ENCODE assay signal across 1 cellular context in the genomic region with DNA sequence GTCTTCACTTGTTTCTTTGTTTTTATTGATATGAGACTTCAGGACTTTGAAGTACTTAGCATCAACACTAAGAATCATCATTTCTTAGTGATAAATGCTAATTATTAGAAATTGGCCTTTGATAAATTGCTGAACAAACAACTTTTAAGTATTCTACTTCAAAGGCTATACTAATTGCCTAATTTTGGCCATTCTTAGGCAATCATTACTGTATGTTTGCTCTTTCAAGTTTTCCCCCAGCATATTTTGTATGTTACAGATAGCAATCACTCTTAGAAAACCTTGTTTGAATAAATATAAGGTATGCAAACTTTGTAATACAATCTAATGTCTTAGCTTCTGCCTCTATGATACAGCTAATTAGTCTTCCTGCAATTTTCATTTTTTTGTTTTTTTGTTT.
TF ChIP-seq lines count a peak whose summit lies in the region.

No MANE protein-coding gene starts in this region.

TF ChIP-seq in HepG2, 621 proteins besides CTCF, POLR2A, EP300 and RAD21 (continued from another document and continues in another):
- TF ChIP-seq, protein P1, sequence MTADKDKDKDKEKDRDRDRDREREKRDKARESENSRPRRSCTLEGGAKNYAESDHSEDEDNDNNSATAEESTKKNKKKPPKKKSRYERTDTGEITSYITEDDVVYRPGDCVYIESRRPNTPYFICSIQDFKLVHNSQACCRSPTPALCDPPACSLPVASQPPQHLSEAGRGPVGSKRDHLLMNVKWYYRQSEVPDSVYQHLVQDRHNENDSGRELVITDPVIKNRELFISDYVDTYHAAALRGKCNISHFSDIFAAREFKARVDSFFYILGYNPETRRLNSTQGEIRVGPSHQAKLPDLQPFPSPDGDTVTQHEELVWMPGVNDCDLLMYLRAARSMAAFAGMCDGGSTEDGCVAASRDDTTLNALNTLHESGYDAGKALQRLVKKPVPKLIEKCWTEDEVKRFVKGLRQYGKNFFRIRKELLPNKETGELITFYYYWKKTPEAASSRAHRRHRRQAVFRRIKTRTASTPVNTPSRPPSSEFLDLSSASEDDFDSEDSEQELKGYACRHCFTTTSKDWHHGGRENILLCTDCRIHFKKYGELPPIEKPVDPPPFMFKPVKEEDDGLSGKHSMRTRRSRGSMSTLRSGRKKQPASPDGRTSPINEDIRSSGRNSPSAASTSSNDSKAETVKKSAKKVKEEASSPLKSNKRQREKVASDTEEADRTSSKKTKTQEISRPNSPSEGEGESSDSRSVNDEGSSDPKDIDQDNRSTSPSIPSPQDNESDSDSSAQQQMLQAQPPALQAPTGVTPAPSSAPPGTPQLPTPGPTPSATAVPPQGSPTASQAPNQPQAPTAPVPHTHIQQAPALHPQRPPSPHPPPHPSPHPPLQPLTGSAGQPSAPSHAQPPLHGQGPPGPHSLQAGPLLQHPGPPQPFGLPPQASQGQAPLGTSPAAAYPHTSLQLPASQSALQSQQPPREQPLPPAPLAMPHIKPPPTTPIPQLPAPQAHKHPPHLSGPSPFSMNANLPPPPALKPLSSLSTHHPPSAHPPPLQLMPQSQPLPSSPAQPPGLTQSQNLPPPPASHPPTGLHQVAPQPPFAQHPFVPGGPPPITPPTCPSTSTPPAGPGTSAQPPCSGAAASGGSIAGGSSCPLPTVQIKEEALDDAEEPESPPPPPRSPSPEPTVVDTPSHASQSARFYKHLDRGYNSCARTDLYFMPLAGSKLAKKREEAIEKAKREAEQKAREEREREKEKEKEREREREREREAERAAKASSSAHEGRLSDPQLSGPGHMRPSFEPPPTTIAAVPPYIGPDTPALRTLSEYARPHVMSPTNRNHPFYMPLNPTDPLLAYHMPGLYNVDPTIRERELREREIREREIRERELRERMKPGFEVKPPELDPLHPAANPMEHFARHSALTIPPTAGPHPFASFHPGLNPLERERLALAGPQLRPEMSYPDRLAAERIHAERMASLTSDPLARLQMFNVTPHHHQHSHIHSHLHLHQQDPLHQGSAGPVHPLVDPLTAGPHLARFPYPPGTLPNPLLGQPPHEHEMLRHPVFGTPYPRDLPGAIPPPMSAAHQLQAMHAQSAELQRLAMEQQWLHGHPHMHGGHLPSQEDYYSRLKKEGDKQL (CRISPR knock-in tag; IDR thresholded peaks at IDR 0.05; ENCODE audit: low read depth) = peak; percentile 54; the same call in 1 of the 2 replicates
- peak; percentile 32; the same call in 1 of the 2 replicates for TF ChIP-seq TARDBP (CRISPR knock-in tag; IDR thresholded peaks at IDR 0.05)
- peak; percentile 77 for TF ChIP-seq BCL6 (CRISPR knock-in tag; IDR thresholded peaks at IDR 0.05)
- TF ChIP-seq, protein P2, sequence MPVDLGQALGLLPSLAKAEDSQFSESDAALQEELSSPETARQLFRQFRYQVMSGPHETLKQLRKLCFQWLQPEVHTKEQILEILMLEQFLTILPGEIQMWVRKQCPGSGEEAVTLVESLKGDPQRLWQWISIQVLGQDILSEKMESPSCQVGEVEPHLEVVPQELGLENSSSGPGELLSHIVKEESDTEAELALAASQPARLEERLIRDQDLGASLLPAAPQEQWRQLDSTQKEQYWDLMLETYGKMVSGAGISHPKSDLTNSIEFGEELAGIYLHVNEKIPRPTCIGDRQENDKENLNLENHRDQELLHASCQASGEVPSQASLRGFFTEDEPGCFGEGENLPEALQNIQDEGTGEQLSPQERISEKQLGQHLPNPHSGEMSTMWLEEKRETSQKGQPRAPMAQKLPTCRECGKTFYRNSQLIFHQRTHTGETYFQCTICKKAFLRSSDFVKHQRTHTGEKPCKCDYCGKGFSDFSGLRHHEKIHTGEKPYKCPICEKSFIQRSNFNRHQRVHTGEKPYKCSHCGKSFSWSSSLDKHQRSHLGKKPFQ (CRISPR knock-in tag; IDR thresholded peaks at IDR 0.05; ENCODE audit: insufficient replicate concordance) = no peak
- TF ChIP-seq ZBTB8A (CRISPR knock-in tag; IDR thresholded peaks at IDR 0.05; ENCODE audit: borderline replicate concordance, low read depth) = no peak
- TF ChIP-seq HOXA5 (CRISPR knock-in tag; IDR thresholded peaks at IDR 0.05) = peak; percentile 58; the same call in 1 of the 2 replicates
- TF ChIP-seq SMAD1 (CRISPR knock-in tag; IDR thresholded peaks at IDR 0.05; ENCODE audit: borderline replicate concordance, low read depth) = no peak
- peak; percentile 63; the same call in 1 of the 2 replicates for TF ChIP-seq SIX1 (CRISPR knock-in tag; IDR thresholded peaks at IDR 0.05; ENCODE audit: borderline replicate concordance)
- TF ChIP-seq CEBPB (IDR thresholded peaks at IDR 0.05; ENCODE audit: borderline replicate concordance, low read depth, low read length) = peak; percentile 99
- TF ChIP-seq, protein P3, sequence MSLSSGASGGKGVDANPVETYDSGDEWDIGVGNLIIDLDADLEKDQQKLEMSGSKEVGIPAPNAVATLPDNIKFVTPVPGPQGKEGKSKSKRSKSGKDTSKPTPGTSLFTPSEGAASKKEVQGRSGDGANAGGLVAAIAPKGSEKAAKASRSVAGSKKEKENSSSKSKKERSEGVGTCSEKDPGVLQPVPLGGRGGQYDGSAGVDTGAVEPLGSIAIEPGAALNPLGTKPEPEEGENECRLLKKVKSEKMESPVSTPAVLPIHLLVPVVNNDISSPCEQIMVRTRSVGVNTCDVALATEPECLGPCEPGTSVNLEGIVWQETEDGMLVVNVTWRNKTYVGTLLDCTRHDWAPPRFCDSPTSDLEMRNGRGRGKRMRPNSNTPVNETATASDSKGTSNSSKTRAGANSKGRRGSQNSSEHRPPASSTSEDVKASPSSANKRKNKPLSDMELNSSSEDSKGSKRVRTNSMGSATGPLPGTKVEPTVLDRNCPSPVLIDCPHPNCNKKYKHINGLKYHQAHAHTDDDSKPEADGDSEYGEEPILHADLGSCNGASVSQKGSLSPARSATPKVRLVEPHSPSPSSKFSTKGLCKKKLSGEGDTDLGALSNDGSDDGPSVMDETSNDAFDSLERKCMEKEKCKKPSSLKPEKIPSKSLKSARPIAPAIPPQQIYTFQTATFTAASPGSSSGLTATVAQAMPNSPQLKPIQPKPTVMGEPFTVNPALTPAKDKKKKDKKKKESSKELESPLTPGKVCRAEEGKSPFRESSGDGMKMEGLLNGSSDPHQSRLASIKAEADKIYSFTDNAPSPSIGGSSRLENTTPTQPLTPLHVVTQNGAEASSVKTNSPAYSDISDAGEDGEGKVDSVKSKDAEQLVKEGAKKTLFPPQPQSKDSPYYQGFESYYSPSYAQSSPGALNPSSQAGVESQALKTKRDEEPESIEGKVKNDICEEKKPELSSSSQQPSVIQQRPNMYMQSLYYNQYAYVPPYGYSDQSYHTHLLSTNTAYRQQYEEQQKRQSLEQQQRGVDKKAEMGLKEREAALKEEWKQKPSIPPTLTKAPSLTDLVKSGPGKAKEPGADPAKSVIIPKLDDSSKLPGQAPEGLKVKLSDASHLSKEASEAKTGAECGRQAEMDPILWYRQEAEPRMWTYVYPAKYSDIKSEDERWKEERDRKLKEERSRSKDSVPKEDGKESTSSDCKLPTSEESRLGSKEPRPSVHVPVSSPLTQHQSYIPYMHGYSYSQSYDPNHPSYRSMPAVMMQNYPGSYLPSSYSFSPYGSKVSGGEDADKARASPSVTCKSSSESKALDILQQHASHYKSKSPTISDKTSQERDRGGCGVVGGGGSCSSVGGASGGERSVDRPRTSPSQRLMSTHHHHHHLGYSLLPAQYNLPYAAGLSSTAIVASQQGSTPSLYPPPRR (CRISPR knock-in tag; IDR thresholded peaks at IDR 0.05; ENCODE audit: borderline replicate concordance) = peak; percentile 44; the same call in 1 of the 2 replicates
- TF ChIP-seq, protein P4, sequence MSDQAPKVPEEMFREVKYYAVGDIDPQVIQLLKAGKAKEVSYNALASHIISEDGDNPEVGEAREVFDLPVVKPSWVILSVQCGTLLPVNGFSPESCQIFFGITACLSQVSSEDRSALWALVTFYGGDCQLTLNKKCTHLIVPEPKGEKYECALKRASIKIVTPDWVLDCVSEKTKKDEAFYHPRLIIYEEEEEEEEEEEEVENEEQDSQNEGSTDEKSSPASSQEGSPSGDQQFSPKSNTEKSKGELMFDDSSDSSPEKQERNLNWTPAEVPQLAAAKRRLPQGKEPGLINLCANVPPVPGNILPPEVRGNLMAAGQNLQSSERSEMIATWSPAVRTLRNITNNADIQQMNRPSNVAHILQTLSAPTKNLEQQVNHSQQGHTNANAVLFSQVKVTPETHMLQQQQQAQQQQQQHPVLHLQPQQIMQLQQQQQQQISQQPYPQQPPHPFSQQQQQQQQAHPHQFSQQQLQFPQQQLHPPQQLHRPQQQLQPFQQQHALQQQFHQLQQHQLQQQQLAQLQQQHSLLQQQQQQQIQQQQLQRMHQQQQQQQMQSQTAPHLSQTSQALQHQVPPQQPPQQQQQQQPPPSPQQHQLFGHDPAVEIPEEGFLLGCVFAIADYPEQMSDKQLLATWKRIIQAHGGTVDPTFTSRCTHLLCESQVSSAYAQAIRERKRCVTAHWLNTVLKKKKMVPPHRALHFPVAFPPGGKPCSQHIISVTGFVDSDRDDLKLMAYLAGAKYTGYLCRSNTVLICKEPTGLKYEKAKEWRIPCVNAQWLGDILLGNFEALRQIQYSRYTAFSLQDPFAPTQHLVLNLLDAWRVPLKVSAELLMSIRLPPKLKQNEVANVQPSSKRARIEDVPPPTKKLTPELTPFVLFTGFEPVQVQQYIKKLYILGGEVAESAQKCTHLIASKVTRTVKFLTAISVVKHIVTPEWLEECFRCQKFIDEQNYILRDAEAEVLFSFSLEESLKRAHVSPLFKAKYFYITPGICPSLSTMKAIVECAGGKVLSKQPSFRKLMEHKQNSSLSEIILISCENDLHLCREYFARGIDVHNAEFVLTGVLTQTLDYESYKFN (CRISPR knock-in tag; conservative IDR thresholded peaks at IDR 0.05) = peak; percentile 65
- TF ChIP-seq, protein P5, sequence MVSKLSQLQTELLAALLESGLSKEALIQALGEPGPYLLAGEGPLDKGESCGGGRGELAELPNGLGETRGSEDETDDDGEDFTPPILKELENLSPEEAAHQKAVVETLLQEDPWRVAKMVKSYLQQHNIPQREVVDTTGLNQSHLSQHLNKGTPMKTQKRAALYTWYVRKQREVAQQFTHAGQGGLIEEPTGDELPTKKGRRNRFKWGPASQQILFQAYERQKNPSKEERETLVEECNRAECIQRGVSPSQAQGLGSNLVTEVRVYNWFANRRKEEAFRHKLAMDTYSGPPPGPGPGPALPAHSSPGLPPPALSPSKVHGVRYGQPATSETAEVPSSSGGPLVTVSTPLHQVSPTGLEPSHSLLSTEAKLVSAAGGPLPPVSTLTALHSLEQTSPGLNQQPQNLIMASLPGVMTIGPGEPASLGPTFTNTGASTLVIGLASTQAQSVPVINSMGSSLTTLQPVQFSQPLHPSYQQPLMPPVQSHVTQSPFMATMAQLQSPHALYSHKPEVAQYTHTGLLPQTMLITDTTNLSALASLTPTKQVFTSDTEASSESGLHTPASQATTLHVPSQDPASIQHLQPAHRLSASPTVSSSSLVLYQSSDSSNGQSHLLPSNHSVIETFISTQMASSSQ (IDR thresholded peaks at IDR 0.05; ENCODE audit: low read depth) = peak; percentile 55; the same call in 1 of the 2 replicates
- TF ChIP-seq, protein P5 (CRISPR knock-in tag; IDR thresholded peaks at IDR 0.05; ENCODE audit: borderline replicate concordance) = peak; percentile 69; the same call in 1 of the 2 replicates
- TF ChIP-seq, protein P6, sequence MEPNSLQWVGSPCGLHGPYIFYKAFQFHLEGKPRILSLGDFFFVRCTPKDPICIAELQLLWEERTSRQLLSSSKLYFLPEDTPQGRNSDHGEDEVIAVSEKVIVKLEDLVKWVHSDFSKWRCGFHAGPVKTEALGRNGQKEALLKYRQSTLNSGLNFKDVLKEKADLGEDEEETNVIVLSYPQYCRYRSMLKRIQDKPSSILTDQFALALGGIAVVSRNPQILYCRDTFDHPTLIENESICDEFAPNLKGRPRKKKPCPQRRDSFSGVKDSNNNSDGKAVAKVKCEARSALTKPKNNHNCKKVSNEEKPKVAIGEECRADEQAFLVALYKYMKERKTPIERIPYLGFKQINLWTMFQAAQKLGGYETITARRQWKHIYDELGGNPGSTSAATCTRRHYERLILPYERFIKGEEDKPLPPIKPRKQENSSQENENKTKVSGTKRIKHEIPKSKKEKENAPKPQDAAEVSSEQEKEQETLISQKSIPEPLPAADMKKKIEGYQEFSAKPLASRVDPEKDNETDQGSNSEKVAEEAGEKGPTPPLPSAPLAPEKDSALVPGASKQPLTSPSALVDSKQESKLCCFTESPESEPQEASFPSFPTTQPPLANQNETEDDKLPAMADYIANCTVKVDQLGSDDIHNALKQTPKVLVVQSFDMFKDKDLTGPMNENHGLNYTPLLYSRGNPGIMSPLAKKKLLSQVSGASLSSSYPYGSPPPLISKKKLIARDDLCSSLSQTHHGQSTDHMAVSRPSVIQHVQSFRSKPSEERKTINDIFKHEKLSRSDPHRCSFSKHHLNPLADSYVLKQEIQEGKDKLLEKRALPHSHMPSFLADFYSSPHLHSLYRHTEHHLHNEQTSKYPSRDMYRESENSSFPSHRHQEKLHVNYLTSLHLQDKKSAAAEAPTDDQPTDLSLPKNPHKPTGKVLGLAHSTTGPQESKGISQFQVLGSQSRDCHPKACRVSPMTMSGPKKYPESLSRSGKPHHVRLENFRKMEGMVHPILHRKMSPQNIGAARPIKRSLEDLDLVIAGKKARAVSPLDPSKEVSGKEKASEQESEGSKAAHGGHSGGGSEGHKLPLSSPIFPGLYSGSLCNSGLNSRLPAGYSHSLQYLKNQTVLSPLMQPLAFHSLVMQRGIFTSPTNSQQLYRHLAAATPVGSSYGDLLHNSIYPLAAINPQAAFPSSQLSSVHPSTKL (CRISPR knock-in tag; IDR thresholded peaks at IDR 0.05) = peak; percentile 74
- TF ChIP-seq, protein P7, sequence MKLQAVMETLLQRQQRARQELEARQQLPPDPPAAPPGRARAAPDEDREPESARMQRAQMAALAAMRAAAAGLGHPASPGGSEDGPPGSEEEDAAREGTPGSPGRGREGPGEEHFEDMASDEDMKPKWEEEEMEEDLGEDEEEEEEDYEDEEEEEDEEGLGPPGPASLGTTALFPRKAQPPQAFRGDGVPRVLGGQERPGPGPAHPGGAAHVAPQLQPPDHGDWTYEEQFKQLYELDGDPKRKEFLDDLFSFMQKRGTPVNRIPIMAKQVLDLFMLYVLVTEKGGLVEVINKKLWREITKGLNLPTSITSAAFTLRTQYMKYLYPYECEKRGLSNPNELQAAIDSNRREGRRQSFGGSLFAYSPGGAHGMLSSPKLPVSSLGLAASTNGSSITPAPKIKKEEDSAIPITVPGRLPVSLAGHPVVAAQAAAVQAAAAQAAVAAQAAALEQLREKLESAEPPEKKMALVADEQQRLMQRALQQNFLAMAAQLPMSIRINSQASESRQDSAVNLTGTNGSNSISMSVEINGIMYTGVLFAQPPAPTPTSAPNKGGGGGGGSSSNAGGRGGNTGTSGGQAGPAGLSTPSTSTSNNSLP (IDR thresholded peaks at IDR 0.05; ENCODE audit: low read depth, low read length) = peak; percentile 55
- TF ChIP-seq KLF16 (CRISPR knock-in tag; IDR thresholded peaks at IDR 0.05) = peak in 1 of 2 experiments; percentile 51; a peak in 1 of 4 replicates
